Comparison of ENCODE assay signal across 26 cellular contexts in genomic region chr9:72924116-72924790, GRCh38. TPM values are rescaled to one million over a fixed set of nuclear protein-coding genes. Genes with fewer than 3 reads are reported as not detected.
"Had no signal": no experiment of that assay in that cellular context is flagged by ENCODE, and none has a peak within 500 bp of the region (broad histone marks: within the 10 kb centered on the region; RNA-seq: fewer than 3 reads in every experiment).

No MANE protein-coding gene starts in this region.

- H3K9me3 Mint-ChIP-seq: activated naive CD4-positive, alpha-beta T cell treated with anti-CD3 and anti-CD28 coated beads, Interleukin-2, amount 50 U/mL, for 72 hours; natural killer cell treated with Interleukin-12 subunit alpha and Interleukin-12 subunit beta and Interleukin-15 and Interleukin-18, amount 100 ng/mL, for 72 hours; stimulated activated memory B cell treated with anti-CD40 and anti-IgM and Interleukin-4, amounts not matched to agents 10 μg/mL and 1 μg/mL and 100 μg/mL, for 72 hours; stimulated activated naive CD8-positive, alpha-beta T cell treated with anti-CD3 and anti-CD28 coated beads, Interleukin-15, amount 100 ng/mL, for 72 hours had no signal

- H3K27me3 Mint-ChIP-seq: activated CD8-positive, alpha-beta memory T cell treated with anti-CD3 and anti-CD28 coated beads, Interleukin-2, amount 10 ng/mL, durations not matched to agents 7 days and 5 days; effector memory CD8-positive, alpha-beta T cell; stimulated activated memory B cell treated with anti-CD40 and anti-IgM and Interleukin-4, amounts not matched to agents 10 μg/mL and 1 μg/mL and 100 μg/mL, for 72 hours; stimulated activated naive CD8-positive, alpha-beta T cell treated with anti-CD3 and anti-CD28 coated beads, Interleukin-15, amount 100 ng/mL, for 72 hours had no signal

- H3K79me2 ChIP-seq: hepatocyte had no signal

- H2AFZ ChIP-seq: hepatocyte had no signal

- DNase-seq: activated CD4-positive, alpha-beta T cell treated with anti-CD3 and anti-CD28 coated beads for 36 hours; activated CD4-positive, CD25-positive, alpha-beta regulatory T cell; activated CD8-positive, alpha-beta memory T cell treated with anti-CD3 and anti-CD28 coated beads, Interleukin-2, amount 10 ng/mL, durations not matched to agents 7 days and 5 days; activated CD8-positive, alpha-beta T cell treated with anti-CD3 and anti-CD28 coated beads, Interleukin-2, amount 10 ng/mL, durations not matched to agents 7 days and 5 days; activated naive CD4-positive, alpha-beta T cell; activated T-cell treated with anti-CD3 and anti-CD28 coated beads, Interleukin-2, amount 50 U/mL, for 48 hours; colonic mucosa; effector memory CD8-positive, alpha-beta T cell; esophagus squamous epithelium; gastrocnemius medialis; islet precursor cell; left ventricle myocardium inferior; mucosa of descending colon; posterior cingulate gyrus; small intestine; stimulated activated CD4-positive, alpha-beta T cell treated with anti-CD3 and anti-CD28 coated beads, Interleukin-4, amount 100 ng/mL, for 24 hours; stimulated activated naive CD8-positive, alpha-beta T cell treated with anti-CD3 and anti-CD28 coated beads, Interleukin-15, amount 100 ng/mL, for 72 hours; upper lobe of right lung had no signal

- ATAC-seq: activated CD4-positive, alpha-beta T cell treated with anti-CD3 and anti-CD28 coated beads for 36 hours; activated CD8-positive, alpha-beta memory T cell treated with anti-CD3 and anti-CD28 coated beads, Interleukin-2, amount 10 ng/mL, durations not matched to agents 7 days and 5 days; activated CD8-positive, alpha-beta T cell treated with anti-CD3 and anti-CD28 coated beads, Interleukin-2, amount 10 ng/mL, durations not matched to agents 7 days and 5 days; activated naive CD4-positive, alpha-beta T cell treated with anti-CD3 and anti-CD28 coated beads, Interleukin-2, amount 50 U/mL, for 72 hours; effector memory CD8-positive, alpha-beta T cell; gastrocnemius medialis; mucosa of descending colon; natural killer cell treated with Interleukin-12 subunit alpha and Interleukin-12 subunit beta and Interleukin-15 and Interleukin-18, amount 100 ng/mL, for 72 hours; sciatic nerve; stimulated activated memory B cell treated with anti-CD40 and anti-IgM and Interleukin-4, amounts not matched to agents 10 μg/mL and 1 μg/mL and 100 μg/mL, for 72 hours; stimulated activated naive CD8-positive, alpha-beta T cell treated with anti-CD3 and anti-CD28 coated beads, Interleukin-15, amount 100 ng/mL, for 72 hours; upper lobe of right lung had no signal

- H3K4me1 Mint-ChIP-seq: activated CD4-positive, alpha-beta T cell treated with anti-CD3 and anti-CD28 coated beads for 36 hours; activated CD8-positive, alpha-beta memory T cell treated with anti-CD3 and anti-CD28 coated beads, Interleukin-2, amount 10 ng/mL, durations not matched to agents 7 days and 5 days; stimulated activated memory B cell treated with anti-CD40 and anti-IgM and Interleukin-4, amounts not matched to agents 10 μg/mL and 1 μg/mL and 100 μg/mL, for 72 hours; stimulated activated naive CD8-positive, alpha-beta T cell treated with anti-CD3 and anti-CD28 coated beads, Interleukin-15, amount 100 ng/mL, for 72 hours had no signal

- H3K9me3 ChIP-seq: colonic mucosa, esophagus squamous epithelium, gastrocnemius medialis, left ventricle myocardium inferior, mucosa of descending colon, thyroid gland, upper lobe of right lung had no signal

- H3K4me1 ChIP-seq: colonic mucosa, gastrocnemius medialis, left ventricle myocardium inferior had no signal

- H3K4me2 ChIP-seq: hepatocyte had no signal

- H3K27ac Mint-ChIP-seq: activated CD4-positive, alpha-beta T cell treated with anti-CD3 and anti-CD28 coated beads for 36 hours; activated CD8-positive, alpha-beta memory T cell treated with anti-CD3 and anti-CD28 coated beads, Interleukin-2, amount 10 ng/mL, durations not matched to agents 7 days and 5 days; activated CD8-positive, alpha-beta T cell treated with anti-CD3 and anti-CD28 coated beads, Interleukin-2, amount 10 ng/mL, durations not matched to agents 7 days and 5 days; activated naive CD4-positive, alpha-beta T cell treated with anti-CD3 and anti-CD28 coated beads, Interleukin-2, amount 50 U/mL, for 72 hours; effector memory CD8-positive, alpha-beta T cell; natural killer cell treated with Interleukin-12 subunit alpha and Interleukin-12 subunit beta and Interleukin-15 and Interleukin-18, amount 100 ng/mL, for 72 hours; stimulated activated memory B cell treated with anti-CD40 and anti-IgM and Interleukin-4, amounts not matched to agents 10 μg/mL and 1 μg/mL and 100 μg/mL, for 72 hours; stimulated activated naive CD8-positive, alpha-beta T cell treated with anti-CD3 and anti-CD28 coated beads, Interleukin-15, amount 100 ng/mL, for 72 hours had no signal

- H3K4me3 Mint-ChIP-seq: activated CD4-positive, alpha-beta T cell treated with anti-CD3 and anti-CD28 coated beads for 36 hours; activated CD8-positive, alpha-beta memory T cell treated with anti-CD3 and anti-CD28 coated beads, Interleukin-2, amount 10 ng/mL, durations not matched to agents 7 days and 5 days; activated CD8-positive, alpha-beta T cell treated with anti-CD3 and anti-CD28 coated beads, Interleukin-2, amount 10 ng/mL, durations not matched to agents 7 days and 5 days; effector memory CD8-positive, alpha-beta T cell; natural killer cell treated with Interleukin-12 subunit alpha and Interleukin-12 subunit beta and Interleukin-15 and Interleukin-18, amount 100 ng/mL, for 72 hours; stimulated activated memory B cell treated with anti-CD40 and anti-IgM and Interleukin-4, amounts not matched to agents 10 μg/mL and 1 μg/mL and 100 μg/mL, for 72 hours; stimulated activated naive CD8-positive, alpha-beta T cell treated with anti-CD3 and anti-CD28 coated beads, Interleukin-15, amount 100 ng/mL, for 72 hours had no signal

- H3K36me3 ChIP-seq: colonic mucosa, esophagus squamous epithelium, gastrocnemius medialis, left ventricle myocardium inferior had no signal

- H3K27me3 ChIP-seq: colonic mucosa, esophagus squamous epithelium, gastrocnemius medialis, hepatocyte, thyroid gland, upper lobe of right lung had no signal

- H3K4me3 ChIP-seq: colonic mucosa, esophagus squamous epithelium, gastrocnemius medialis, hepatocyte, left ventricle myocardium inferior, lung, mucosa of descending colon, thyroid gland, upper lobe of right lung had no signal

- H3K27ac ChIP-seq: colonic mucosa, gastrocnemius medialis, hepatocyte, left ventricle myocardium inferior, thyroid gland, upper lobe of right lung had no signal

- H3K36me3 Mint-ChIP-seq: activated CD8-positive, alpha-beta memory T cell treated with anti-CD3 and anti-CD28 coated beads, Interleukin-2, amount 10 ng/mL, durations not matched to agents 7 days and 5 days; activated naive CD4-positive, alpha-beta T cell treated with anti-CD3 and anti-CD28 coated beads, Interleukin-2, amount 50 U/mL, for 72 hours; natural killer cell treated with Interleukin-12 subunit alpha and Interleukin-12 subunit beta and Interleukin-15 and Interleukin-18, amount 100 ng/mL, for 72 hours; stimulated activated memory B cell treated with anti-CD40 and anti-IgM and Interleukin-4, amounts not matched to agents 10 μg/mL and 1 μg/mL and 100 μg/mL, for 72 hours had no signal

RNA-seq across cellular contexts. Expression of gene ALDH1A1, which starts 28.6 kb away (rescaled TPM):
- total RNA-seq: activated CD4-positive, alpha-beta T cell treated with anti-CD3 and anti-CD28 coated beads for 36 hours; activated CD8-positive, alpha-beta memory T cell treated with anti-CD3 and anti-CD28 coated beads, Interleukin-2, amount 10 ng/mL, durations not matched to agents 7 days and 5 days; activated CD8-positive, alpha-beta T cell treated with anti-CD3 and anti-CD28 coated beads, Interleukin-2, amount 10 ng/mL, durations not matched to agents 7 days and 5 days; natural killer cell treated with Interleukin-12 subunit alpha and Interleukin-12 subunit beta and Interleukin-15 and Interleukin-18, amount 100 ng/mL, for 72 hours; T-helper 1 cell treated with Interleukin-12 subunit alpha and Interleukin-12 subunit beta and Interleukin-4 antibody, amounts not matched to agents 30 ng/mL and 1 ng/mL, for 36 hours had no signal
